Comparison of ENCODE assay signal across 1 cellular context in genomic region chr1:156601122-156601830, GRCh38.
TF ChIP-seq lines count a peak whose summit lies in the region.

Gene GPATCH4 (minus strand): TSS chr1:156601479.

TF ChIP-seq in HepG2, 621 proteins besides CTCF, POLR2A, EP300 and RAD21 (continued from another document and continues in another):
- TF ChIP-seq, protein P1, sequence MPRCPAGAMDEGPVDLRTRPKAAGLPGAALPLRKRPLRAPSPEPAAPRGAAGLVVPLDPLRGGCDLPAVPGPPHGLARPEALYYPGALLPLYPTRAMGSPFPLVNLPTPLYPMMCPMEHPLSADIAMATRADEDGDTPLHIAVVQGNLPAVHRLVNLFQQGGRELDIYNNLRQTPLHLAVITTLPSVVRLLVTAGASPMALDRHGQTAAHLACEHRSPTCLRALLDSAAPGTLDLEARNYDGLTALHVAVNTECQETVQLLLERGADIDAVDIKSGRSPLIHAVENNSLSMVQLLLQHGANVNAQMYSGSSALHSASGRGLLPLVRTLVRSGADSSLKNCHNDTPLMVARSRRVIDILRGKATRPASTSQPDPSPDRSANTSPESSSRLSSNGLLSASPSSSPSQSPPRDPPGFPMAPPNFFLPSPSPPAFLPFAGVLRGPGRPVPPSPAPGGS (CRISPR knock-in tag; IDR thresholded peaks at IDR 0.05): peak; percentile 65; the same call in 1 of the 2 replicates
- TF ChIP-seq, protein P2, sequence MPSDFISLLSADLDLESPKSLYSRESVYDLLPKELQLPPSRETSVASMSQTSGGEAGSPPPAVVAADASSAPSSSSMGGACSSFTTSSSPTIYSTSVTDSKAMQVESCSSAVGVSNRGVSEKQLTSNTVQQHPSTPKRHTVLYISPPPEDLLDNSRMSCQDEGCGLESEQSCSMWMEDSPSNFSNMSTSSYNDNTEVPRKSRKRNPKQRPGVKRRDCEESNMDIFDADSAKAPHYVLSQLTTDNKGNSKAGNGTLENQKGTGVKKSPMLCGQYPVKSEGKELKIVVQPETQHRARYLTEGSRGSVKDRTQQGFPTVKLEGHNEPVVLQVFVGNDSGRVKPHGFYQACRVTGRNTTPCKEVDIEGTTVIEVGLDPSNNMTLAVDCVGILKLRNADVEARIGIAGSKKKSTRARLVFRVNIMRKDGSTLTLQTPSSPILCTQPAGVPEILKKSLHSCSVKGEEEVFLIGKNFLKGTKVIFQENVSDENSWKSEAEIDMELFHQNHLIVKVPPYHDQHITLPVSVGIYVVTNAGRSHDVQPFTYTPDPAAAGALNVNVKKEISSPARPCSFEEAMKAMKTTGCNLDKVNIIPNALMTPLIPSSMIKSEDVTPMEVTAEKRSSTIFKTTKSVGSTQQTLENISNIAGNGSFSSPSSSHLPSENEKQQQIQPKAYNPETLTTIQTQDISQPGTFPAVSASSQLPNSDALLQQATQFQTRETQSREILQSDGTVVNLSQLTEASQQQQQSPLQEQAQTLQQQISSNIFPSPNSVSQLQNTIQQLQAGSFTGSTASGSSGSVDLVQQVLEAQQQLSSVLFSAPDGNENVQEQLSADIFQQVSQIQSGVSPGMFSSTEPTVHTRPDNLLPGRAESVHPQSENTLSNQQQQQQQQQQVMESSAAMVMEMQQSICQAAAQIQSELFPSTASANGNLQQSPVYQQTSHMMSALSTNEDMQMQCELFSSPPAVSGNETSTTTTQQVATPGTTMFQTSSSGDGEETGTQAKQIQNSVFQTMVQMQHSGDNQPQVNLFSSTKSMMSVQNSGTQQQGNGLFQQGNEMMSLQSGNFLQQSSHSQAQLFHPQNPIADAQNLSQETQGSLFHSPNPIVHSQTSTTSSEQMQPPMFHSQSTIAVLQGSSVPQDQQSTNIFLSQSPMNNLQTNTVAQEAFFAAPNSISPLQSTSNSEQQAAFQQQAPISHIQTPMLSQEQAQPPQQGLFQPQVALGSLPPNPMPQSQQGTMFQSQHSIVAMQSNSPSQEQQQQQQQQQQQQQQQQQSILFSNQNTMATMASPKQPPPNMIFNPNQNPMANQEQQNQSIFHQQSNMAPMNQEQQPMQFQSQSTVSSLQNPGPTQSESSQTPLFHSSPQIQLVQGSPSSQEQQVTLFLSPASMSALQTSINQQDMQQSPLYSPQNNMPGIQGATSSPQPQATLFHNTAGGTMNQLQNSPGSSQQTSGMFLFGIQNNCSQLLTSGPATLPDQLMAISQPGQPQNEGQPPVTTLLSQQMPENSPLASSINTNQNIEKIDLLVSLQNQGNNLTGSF (CRISPR knock-in tag; IDR thresholded peaks at IDR 0.05): 0 out of 2 replicates have a peak, but pooled peaks have one; percentile 61
- TF ChIP-seq FOXO1 (CRISPR knock-in tag; IDR thresholded peaks at IDR 0.05): no peak
- peak; percentile 69; the same call in 1 of the 2 replicates for TF ChIP-seq ETV6 (CRISPR knock-in tag; conservative IDR thresholded peaks at IDR 0.05)
- no peak for TF ChIP-seq RNF219 (CRISPR knock-in tag; IDR thresholded peaks at IDR 0.05)
- peak; percentile 78; the same call in 1 of the 2 replicates for TF ChIP-seq ZNF558 (CRISPR knock-in tag; IDR thresholded peaks at IDR 0.05; ENCODE audit: borderline replicate concordance)
- TF ChIP-seq POLR2AphosphoS2 (IDR thresholded peaks at IDR 0.05; ENCODE audit: low read depth, low read length): no peak
- TF ChIP-seq ZNF746 (CRISPR knock-in tag; IDR thresholded peaks at IDR 0.05): no peak
- no peak for TF ChIP-seq JUN (CRISPR knock-in tag; IDR thresholded peaks at IDR 0.05)
- no peak for TF ChIP-seq ZEB1 (IDR thresholded peaks at IDR 0.05; ENCODE audit: insufficient replicate concordance, low read depth)
- no peak for TF ChIP-seq ZNF75D (CRISPR knock-in tag; IDR thresholded peaks at IDR 0.05; ENCODE audit: borderline replicate concordance)
- TF ChIP-seq HOXA5 (CRISPR knock-in tag; IDR thresholded peaks at IDR 0.05): no peak; the same call in 1 of the 2 replicates
- TF ChIP-seq, protein P3, sequence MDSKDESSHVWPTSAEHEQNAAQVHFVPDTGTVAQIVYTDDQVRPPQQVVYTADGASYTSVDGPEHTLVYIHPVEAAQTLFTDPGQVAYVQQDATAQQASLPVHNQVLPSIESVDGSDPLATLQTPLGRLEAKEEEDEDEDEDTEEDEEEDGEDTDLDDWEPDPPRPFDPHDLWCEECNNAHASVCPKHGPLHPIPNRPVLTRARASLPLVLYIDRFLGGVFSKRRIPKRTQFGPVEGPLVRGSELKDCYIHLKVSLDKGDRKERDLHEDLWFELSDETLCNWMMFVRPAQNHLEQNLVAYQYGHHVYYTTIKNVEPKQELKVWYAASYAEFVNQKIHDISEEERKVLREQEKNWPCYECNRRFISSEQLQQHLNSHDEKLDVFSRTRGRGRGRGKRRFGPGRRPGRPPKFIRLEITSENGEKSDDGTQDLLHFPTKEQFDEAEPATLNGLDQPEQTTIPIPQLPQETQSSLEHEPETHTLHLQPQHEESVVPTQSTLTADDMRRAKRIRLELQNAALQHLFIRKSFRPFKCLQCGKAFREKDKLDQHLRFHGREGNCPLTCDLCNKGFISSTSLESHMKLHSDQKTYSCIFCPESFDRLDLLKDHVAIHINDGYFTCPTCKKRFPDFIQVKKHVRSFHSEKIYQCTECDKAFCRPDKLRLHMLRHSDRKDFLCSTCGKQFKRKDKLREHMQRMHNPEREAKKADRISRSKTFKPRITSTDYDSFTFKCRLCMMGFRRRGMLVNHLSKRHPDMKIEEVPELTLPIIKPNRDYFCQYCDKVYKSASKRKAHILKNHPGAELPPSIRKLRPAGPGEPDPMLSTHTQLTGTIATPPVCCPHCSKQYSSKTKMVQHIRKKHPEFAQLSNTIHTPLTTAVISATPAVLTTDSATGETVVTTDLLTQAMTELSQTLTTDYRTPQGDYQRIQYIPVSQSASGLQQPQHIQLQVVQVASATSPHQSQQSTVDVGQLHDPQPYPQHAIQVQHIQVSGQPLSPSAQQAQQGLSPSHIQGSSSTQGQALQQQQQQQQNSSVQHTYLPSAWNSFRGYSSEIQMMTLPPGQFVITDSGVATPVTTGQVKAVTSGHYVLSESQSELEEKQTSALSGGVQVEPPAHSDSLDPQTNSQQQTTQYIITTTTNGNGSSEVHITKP (CRISPR knock-in tag; IDR thresholded peaks at IDR 0.05; ENCODE audit: low read depth): peak; percentile 88
- peak; percentile 98 for TF ChIP-seq YY1 (IDR thresholded peaks at IDR 0.05; ENCODE audit: insufficient read depth, insufficient replicate concordance, low read depth, low read length)
- TF ChIP-seq ZFP36L2 (CRISPR knock-in tag; IDR thresholded peaks at IDR 0.05): 0 out of 2 replicates have a peak, but pooled peaks have one; percentile 64
- TF ChIP-seq TOE1 (CRISPR knock-in tag; IDR thresholded peaks at IDR 0.05): no peak
- TF ChIP-seq NR2C2 (CRISPR knock-in tag; IDR thresholded peaks at IDR 0.05; ENCODE audit: borderline replicate concordance): peak; percentile 68; the same call in 1 of the 2 replicates
- TF ChIP-seq SPEN (CRISPR knock-in tag; IDR thresholded peaks at IDR 0.05; ENCODE audit: low read depth): peak; percentile 58; the same call in 1 of the 2 replicates
- TF ChIP-seq ZBTB1 (CRISPR knock-in tag; IDR thresholded peaks at IDR 0.05; ENCODE audit: borderline replicate concordance): no peak
- TF ChIP-seq, protein P4, sequence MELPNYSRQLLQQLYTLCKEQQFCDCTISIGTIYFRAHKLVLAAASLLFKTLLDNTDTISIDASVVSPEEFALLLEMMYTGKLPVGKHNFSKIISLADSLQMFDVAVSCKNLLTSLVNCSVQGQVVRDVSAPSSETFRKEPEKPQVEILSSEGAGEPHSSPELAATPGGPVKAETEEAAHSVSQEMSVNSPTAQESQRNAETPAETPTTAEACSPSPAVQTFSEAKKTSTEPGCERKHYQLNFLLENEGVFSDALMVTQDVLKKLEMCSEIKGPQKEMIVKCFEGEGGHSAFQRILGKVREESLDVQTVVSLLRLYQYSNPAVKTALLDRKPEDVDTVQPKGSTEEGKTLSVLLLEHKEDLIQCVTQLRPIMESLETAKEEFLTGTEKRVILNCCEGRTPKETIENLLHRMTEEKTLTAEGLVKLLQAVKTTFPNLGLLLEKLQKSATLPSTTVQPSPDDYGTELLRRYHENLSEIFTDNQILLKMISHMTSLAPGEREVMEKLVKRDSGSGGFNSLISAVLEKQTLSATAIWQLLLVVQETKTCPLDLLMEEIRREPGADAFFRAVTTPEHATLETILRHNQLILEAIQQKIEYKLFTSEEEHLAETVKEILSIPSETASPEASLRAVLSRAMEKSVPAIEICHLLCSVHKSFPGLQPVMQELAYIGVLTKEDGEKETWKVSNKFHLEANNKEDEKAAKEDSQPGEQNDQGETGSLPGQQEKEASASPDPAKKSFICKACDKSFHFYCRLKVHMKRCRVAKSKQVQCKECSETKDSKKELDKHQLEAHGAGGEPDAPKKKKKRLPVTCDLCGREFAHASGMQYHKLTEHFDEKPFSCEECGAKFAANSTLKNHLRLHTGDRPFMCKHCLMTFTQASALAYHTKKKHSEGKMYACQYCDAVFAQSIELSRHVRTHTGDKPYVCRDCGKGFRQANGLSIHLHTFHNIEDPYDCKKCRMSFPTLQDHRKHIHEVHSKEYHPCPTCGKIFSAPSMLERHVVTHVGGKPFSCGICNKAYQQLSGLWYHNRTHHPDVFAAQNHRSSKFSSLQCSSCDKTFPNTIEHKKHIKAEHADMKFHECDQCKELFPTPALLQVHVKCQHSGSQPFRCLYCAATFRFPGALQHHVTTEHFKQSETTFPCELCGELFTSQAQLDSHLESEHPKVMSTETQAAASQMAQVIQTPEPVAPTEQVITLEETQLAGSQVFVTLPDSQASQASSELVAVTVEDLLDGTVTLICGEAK (IDR thresholded peaks at IDR 0.05): no peak
- TF ChIP-seq, protein P4 (CRISPR knock-in tag; IDR thresholded peaks at IDR 0.05): peak; percentile 80
- TF ChIP-seq PCBP1 (IDR thresholded peaks at IDR 0.05; ENCODE audit: borderline replicate concordance, low read depth, low read length): no peak
- TF ChIP-seq FOXJ3 (CRISPR knock-in tag; IDR thresholded peaks at IDR 0.05; ENCODE audit: borderline replicate concordance): peak; percentile 53; the same call in 1 of the 2 replicates
- no peak for TF ChIP-seq FLYWCH1 (CRISPR knock-in tag; IDR thresholded peaks at IDR 0.05)
- TF ChIP-seq ZNF770 (CRISPR knock-in tag; IDR thresholded peaks at IDR 0.05): peak; percentile 53; the same call in 1 of the 2 replicates
- TF ChIP-seq ZNF564 (CRISPR knock-in tag; IDR thresholded peaks at IDR 0.05): 0 out of 2 replicates have a peak, but pooled peaks have one; percentile 60
- no peak for TF ChIP-seq NBN (conservative IDR thresholded peaks at IDR 0.05)
- TF ChIP-seq, protein P5, sequence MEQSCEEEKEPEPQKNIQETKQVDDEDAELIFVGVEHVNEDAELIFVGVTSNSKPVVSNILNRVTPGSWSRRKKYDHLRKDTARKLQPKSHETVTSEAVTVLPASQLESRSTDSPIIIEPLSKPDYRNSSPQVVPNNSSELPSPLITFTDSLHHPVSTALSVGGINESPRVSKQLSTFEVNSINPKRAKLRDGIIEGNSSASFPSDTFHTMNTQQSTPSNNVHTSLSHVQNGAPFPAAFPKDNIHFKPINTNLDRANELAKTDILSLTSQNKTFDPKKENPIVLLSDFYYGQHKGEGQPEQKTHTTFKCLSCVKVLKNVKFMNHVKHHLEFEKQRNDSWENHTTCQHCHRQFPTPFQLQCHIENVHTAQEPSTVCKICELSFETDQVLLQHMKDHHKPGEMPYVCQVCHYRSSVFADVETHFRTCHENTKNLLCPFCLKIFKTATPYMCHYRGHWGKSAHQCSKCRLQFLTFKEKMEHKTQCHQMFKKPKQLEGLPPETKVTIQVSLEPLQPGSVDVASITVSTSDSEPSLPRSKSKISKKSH (CRISPR knock-in tag; IDR thresholded peaks at IDR 0.05; ENCODE audit: borderline replicate concordance): 0 out of 2 replicates have a peak, but pooled peaks have one; percentile 33
